In genomic region chr16:88611220-88611821, GRCh38 we compare ENCODE assay signal across 1 cellular context.
TF ChIP-seq lines count a peak whose summit lies in the region.

No MANE protein-coding gene starts in this region.

TF ChIP-seq in WTC11, 78 proteins besides CTCF, POLR2A, EP300 and RAD21 (continued from another document):
- no peak for TF ChIP-seq E2F5 (CRISPR knock-in tag; IDR thresholded peaks at IDR 0.05)
- TF ChIP-seq TP53 (CRISPR knock-in tag; IDR thresholded peaks at IDR 0.05) = 0 out of 2 replicates have a peak, but pooled peaks have one; percentile 32
- peak; percentile 84; the same call in 1 of the 2 replicates for TF ChIP-seq ZNF263 (CRISPR knock-in tag; IDR thresholded peaks at IDR 0.05; ENCODE audit: low read depth)
- TF ChIP-seq ZSCAN18 (CRISPR knock-in tag; IDR thresholded peaks at IDR 0.05) = no peak
- no peak for TF ChIP-seq MAX (CRISPR knock-in tag; IDR thresholded peaks at IDR 0.05)
- no peak for TF ChIP-seq FOXK1 (CRISPR knock-in tag; IDR thresholded peaks at IDR 0.05)
- no peak for TF ChIP-seq SMAD3 (CRISPR knock-in tag; IDR thresholded peaks at IDR 0.05; ENCODE audit: borderline replicate concordance)
- TF ChIP-seq ZNF512 (CRISPR knock-in tag; IDR thresholded peaks at IDR 0.05; ENCODE audit: borderline replicate concordance) = no peak
- TF ChIP-seq CREM (CRISPR knock-in tag; IDR thresholded peaks at IDR 0.05) = no peak
- no peak for TF ChIP-seq GRHL2 (CRISPR knock-in tag; IDR thresholded peaks at IDR 0.05; ENCODE audit: insufficient replicate concordance, severe bottlenecking)
- no peak for TF ChIP-seq ELF4 (CRISPR knock-in tag; IDR thresholded peaks at IDR 0.05; ENCODE audit: low read depth)
- TF ChIP-seq ZNF138 (CRISPR knock-in tag; conservative IDR thresholded peaks at IDR 0.05) = no peak
- TF ChIP-seq STAT6 (CRISPR knock-in tag; conservative IDR thresholded peaks at IDR 0.05; ENCODE audit: low read depth) = no peak
- peak; percentile 31; the same call in 1 of the 2 replicates for TF ChIP-seq PRDM15 (CRISPR knock-in tag; IDR thresholded peaks at IDR 0.05)
- peak; percentile 48 for TF ChIP-seq HMGXB4 (CRISPR knock-in tag; IDR thresholded peaks at IDR 0.05)
- TF ChIP-seq, protein P1, sequence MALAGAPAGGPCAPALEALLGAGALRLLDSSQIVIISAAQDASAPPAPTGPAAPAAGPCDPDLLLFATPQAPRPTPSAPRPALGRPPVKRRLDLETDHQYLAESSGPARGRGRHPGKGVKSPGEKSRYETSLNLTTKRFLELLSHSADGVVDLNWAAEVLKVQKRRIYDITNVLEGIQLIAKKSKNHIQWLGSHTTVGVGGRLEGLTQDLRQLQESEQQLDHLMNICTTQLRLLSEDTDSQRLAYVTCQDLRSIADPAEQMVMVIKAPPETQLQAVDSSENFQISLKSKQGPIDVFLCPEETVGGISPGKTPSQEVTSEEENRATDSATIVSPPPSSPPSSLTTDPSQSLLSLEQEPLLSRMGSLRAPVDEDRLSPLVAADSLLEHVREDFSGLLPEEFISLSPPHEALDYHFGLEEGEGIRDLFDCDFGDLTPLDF (CRISPR knock-in tag; IDR thresholded peaks at IDR 0.05) = no peak
- TF ChIP-seq KAT7 (CRISPR knock-in tag; IDR thresholded peaks at IDR 0.05; ENCODE audit: borderline replicate concordance) = no peak
- TF ChIP-seq CBFB (CRISPR knock-in tag; IDR thresholded peaks at IDR 0.05; ENCODE audit: low read depth) = no peak
- no peak for TF ChIP-seq GTF2I (CRISPR knock-in tag; conservative IDR thresholded peaks at IDR 0.05)
